In genomic region chr2:62287895-62288589, GRCh38 we compare ENCODE assay signal across 1 cellular context.
TF ChIP-seq lines count a peak whose summit lies in the region.

No MANE protein-coding gene starts in this region.

TF ChIP-seq in K562, 482 proteins besides CTCF, POLR2A, EP300 and RAD21 (continued from another document and continues in another):
- TF ChIP-seq C11orf30 (IDR thresholded peaks at IDR 0.05; ENCODE audit: low read depth) = no peak
- TF ChIP-seq ZNF121 (CRISPR knock-in tag; conservative IDR thresholded peaks at IDR 0.05) = no peak
- no peak for TF ChIP-seq SNAPC5 (CRISPR knock-in tag; IDR thresholded peaks at IDR 0.05)
- no peak for TF ChIP-seq ZNF551 (CRISPR knock-in tag; IDR thresholded peaks at IDR 0.05)
- TF ChIP-seq ZBTB11 (CRISPR knock-in tag; IDR thresholded peaks at IDR 0.05) = no peak
- peak in 1 of 2 experiments; percentile 22; a peak in 1 of 4 replicates for TF ChIP-seq KDM1A (IDR thresholded peaks at IDR 0.05)
- no peak for TF ChIP-seq SRSF9 (IDR thresholded peaks at IDR 0.05; ENCODE audit: borderline replicate concordance, low read depth, low read length)
- no peak for TF ChIP-seq NR4A1 (CRISPR knock-in tag; IDR thresholded peaks at IDR 0.05)
- TF ChIP-seq NR4A1 (tag; IDR thresholded peaks at IDR 0.05) = no peak
- no peak for TF ChIP-seq NONO (IDR thresholded peaks at IDR 0.05; ENCODE audit: low read depth in 2 of 2, low read length in 1 of 2)
- TF ChIP-seq, protein P1, sequence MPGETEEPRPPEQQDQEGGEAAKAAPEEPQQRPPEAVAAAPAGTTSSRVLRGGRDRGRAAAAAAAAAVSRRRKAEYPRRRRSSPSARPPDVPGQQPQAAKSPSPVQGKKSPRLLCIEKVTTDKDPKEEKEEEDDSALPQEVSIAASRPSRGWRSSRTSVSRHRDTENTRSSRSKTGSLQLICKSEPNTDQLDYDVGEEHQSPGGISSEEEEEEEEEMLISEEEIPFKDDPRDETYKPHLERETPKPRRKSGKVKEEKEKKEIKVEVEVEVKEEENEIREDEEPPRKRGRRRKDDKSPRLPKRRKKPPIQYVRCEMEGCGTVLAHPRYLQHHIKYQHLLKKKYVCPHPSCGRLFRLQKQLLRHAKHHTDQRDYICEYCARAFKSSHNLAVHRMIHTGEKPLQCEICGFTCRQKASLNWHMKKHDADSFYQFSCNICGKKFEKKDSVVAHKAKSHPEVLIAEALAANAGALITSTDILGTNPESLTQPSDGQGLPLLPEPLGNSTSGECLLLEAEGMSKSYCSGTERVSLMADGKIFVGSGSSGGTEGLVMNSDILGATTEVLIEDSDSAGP (CRISPR knock-in tag; IDR thresholded peaks at IDR 0.05) = no peak
- TF ChIP-seq CCAR2 (IDR thresholded peaks at IDR 0.05; ENCODE audit: low read depth, low read length) = no peak
- TF ChIP-seq, protein P2, sequence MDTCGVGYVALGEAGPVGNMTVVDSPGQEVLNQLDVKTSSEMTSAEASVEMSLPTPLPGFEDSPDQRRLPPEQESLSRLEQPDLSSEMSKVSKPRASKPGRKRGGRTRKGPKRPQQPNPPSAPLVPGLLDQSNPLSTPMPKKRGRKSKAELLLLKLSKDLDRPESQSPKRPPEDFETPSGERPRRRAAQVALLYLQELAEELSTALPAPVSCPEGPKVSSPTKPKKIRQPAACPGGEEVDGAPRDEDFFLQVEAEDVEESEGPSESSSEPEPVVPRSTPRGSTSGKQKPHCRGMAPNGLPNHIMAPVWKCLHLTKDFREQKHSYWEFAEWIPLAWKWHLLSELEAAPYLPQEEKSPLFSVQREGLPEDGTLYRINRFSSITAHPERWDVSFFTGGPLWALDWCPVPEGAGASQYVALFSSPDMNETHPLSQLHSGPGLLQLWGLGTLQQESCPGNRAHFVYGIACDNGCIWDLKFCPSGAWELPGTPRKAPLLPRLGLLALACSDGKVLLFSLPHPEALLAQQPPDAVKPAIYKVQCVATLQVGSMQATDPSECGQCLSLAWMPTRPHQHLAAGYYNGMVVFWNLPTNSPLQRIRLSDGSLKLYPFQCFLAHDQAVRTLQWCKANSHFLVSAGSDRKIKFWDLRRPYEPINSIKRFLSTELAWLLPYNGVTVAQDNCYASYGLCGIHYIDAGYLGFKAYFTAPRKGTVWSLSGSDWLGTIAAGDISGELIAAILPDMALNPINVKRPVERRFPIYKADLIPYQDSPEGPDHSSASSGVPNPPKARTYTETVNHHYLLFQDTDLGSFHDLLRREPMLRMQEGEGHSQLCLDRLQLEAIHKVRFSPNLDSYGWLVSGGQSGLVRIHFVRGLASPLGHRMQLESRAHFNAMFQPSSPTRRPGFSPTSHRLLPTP (IDR thresholded peaks at IDR 0.05; ENCODE audit: borderline replicate concordance, extremely low read depth, insufficient read length) = no peak
- TF ChIP-seq USF1 (CRISPR knock-in tag; IDR thresholded peaks at IDR 0.05) = no peak
- TF ChIP-seq KLF16 (IDR thresholded peaks at IDR 0.05) = no peak
- no peak for TF ChIP-seq CEBPG (CRISPR knock-in tag; IDR thresholded peaks at IDR 0.05)
- no peak for TF ChIP-seq CEBPG (tag; conservative IDR thresholded peaks at IDR 0.05 in 1 of 2, IDR thresholded peaks at IDR 0.05 in 1 of 2)
- TF ChIP-seq HMGN3 (IDR thresholded peaks at IDR 0.05; ENCODE audit: borderline replicate concordance, extremely low read depth, insufficient read length, low read depth, low read length) = no peak
- no peak for TF ChIP-seq RBM17 (IDR thresholded peaks at IDR 0.05; ENCODE audit: borderline replicate concordance, low read depth, low read length)
- no peak for TF ChIP-seq PHF8 (IDR thresholded peaks at IDR 0.05; ENCODE audit: borderline replicate concordance, low read length)
- no peak for TF ChIP-seq BCLAF1 (IDR thresholded peaks at IDR 0.05; ENCODE audit: borderline replicate concordance in 1 of 2, control insufficient read depth in 1 of 2, low read depth in 2 of 2, low read length in 1 of 2)
- TF ChIP-seq VEZF1 (CRISPR knock-in tag; IDR thresholded peaks at IDR 0.05) = peak; percentile 45; the same call in 1 of the 2 replicates
- peak; percentile 30; the same call in 1 of the 2 replicates for TF ChIP-seq TCF3 (CRISPR knock-in tag; IDR thresholded peaks at IDR 0.05)
- TF ChIP-seq ZNF584 (CRISPR knock-in tag; IDR thresholded peaks at IDR 0.05; ENCODE audit: low read depth) = no peak
- peak; percentile 40; the same call in 1 of the 2 replicates for TF ChIP-seq ESRRA (IDR thresholded peaks at IDR 0.05; ENCODE audit: borderline replicate concordance, low read depth)
- TF ChIP-seq GATA2 (CRISPR knock-in tag; IDR thresholded peaks at IDR 0.05) = no peak
- TF ChIP-seq BRD4 (IDR thresholded peaks at IDR 0.05) = no peak
- TF ChIP-seq CBX5 (IDR thresholded peaks at IDR 0.05; ENCODE audit: borderline replicate concordance, low read depth) = no peak
- TF ChIP-seq, protein P3, sequence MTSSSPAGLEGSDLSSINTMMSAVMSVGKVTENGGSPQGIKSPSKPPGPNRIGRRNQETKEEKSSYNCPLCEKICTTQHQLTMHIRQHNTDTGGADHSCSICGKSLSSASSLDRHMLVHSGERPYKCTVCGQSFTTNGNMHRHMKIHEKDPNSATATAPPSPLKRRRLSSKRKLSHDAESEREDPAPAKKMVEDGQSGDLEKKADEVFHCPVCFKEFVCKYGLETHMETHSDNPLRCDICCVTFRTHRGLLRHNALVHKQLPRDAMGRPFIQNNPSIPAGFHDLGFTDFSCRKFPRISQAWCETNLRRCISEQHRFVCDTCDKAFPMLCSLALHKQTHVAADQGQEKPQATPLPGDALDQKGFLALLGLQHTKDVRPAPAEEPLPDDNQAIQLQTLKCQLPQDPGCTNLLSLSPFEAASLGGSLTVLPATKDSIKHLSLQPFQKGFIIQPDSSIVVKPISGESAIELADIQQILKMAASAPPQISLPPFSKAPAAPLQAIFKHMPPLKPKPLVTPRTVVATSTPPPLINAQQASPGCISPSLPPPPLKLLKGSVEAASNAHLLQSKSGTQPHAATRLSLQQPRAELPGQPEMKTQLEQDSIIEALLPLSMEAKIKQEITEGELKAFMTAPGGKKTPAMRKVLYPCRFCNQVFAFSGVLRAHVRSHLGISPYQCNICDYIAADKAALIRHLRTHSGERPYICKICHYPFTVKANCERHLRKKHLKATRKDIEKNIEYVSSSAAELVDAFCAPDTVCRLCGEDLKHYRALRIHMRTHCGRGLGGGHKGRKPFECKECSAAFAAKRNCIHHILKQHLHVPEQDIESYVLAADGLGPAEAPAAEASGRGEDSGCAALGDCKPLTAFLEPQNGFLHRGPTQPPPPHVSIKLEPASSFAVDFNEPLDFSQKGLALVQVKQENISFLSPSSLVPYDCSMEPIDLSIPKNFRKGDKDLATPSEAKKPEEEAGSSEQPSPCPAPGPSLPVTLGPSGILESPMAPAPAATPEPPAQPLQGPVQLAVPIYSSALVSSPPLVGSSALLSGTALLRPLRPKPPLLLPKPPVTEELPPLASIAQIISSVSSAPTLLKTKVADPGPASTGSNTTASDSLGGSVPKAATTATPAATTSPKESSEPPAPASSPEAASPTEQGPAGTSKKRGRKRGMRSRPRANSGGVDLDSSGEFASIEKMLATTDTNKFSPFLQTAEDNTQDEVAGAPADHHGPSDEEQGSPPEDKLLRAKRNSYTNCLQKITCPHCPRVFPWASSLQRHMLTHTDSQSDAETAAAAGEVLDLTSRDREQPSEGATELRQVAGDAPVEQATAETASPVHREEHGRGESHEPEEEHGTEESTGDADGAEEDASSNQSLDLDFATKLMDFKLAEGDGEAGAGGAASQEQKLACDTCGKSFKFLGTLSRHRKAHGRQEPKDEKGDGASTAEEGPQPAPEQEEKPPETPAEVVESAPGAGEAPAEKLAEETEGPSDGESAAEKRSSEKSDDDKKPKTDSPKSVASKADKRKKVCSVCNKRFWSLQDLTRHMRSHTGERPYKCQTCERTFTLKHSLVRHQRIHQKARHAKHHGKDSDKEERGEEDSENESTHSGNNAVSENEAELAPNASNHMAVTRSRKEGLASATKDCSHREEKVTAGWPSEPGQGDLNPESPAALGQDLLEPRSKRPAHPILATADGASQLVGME (CRISPR knock-in tag; IDR thresholded peaks at IDR 0.05) = no peak
- TF ChIP-seq, protein P4, sequence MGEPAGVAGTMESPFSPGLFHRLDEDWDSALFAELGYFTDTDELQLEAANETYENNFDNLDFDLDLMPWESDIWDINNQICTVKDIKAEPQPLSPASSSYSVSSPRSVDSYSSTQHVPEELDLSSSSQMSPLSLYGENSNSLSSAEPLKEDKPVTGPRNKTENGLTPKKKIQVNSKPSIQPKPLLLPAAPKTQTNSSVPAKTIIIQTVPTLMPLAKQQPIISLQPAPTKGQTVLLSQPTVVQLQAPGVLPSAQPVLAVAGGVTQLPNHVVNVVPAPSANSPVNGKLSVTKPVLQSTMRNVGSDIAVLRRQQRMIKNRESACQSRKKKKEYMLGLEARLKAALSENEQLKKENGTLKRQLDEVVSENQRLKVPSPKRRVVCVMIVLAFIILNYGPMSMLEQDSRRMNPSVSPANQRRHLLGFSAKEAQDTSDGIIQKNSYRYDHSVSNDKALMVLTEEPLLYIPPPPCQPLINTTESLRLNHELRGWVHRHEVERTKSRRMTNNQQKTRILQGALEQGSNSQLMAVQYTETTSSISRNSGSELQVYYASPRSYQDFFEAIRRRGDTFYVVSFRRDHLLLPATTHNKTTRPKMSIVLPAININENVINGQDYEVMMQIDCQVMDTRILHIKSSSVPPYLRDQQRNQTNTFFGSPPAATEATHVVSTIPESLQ (CRISPR knock-in tag; IDR thresholded peaks at IDR 0.05) = no peak
- peak; percentile 41 for TF ChIP-seq FOSL1 (tag; conservative IDR thresholded peaks at IDR 0.05)
- TF ChIP-seq ETS1 (conservative IDR thresholded peaks at IDR 0.05; ENCODE audit: control insufficient read depth, low read depth, low read length) = no peak
